ENCODE assay signal across 18 cellular contexts in genomic region chr14:100392266-100392850, GRCh38. TPM values are rescaled to one million over a fixed set of nuclear protein-coding genes. Genes with fewer than 3 reads are reported as not detected.
A peak's percentile ranks its signal among the peaks of the same experiment; 100 is the strongest.
DNase-seq lines count a peak whose midpoint lies in the region; ATAC-seq and TF ChIP-seq lines count a peak whose summit lies in the region.
"Had no signal": no experiment of that assay in that cellular context is flagged by ENCODE, and none has a peak within 500 bp of the region (broad histone marks: within the 10 kb centered on the region; RNA-seq: fewer than 3 reads in every experiment).

No MANE protein-coding gene starts in this region.

- peak overlapping the region in 2 of 5 experiments; percentile 20 to 45 for H3K4me3 Mint-ChIP-seq in brain
- no peak overlapping the region for H3K4me3 Mint-ChIP-seq in neural crest cell
- H3K4me3 Mint-ChIP-seq: activated naive CD4-positive, alpha-beta T cell treated with anti-CD3 and anti-CD28 coated beads, Interleukin-2, amount 50 U/mL, for 24 hours; CD8-positive, alpha-beta T cell had no signal

- no peak overlapping the region for H3K4me3 ChIP-seq in Loucy (ENCODE audit: low read length, poor library complexity, severe bottlenecking)
- H3K4me3 ChIP-seq: mucosa of descending colon, thyroid gland had no signal

- H3K27me3 ChIP-seq in Loucy (ENCODE audit: insufficient read depth, low read length, poor library complexity, severe bottlenecking), result no peaks in the 10 kb centered on the region
- H3K27me3 ChIP-seq: thyroid gland had no signal

- peaks cover 39% of the 10 kb centered on the region for H3K4me1 ChIP-seq in Loucy (ENCODE audit: insufficient read depth, low read length, poor library complexity, severe bottlenecking)

- H3K36me3 Mint-ChIP-seq in brain (no peaks in the 10 kb centered on the region), neural crest cell (ENCODE audit: low read depth) (no peaks in the 10 kb centered on the region)

- no peaks in the 10 kb centered on the region for H3K79me2 ChIP-seq in Loucy (ENCODE audit: insufficient read depth, low read length)

- no peak overlapping the region for H2AFZ ChIP-seq in Loucy (ENCODE audit: low read length)

- H3K27ac Mint-ChIP-seq in brain (peak overlapping the region in 4 of 5 experiments; percentile 46 to 87 (median 76)), neural crest cell (ENCODE audit: unreplicated experiment) (peak overlapping the region; percentile 39)
- H3K27ac Mint-ChIP-seq: activated naive CD4-positive, alpha-beta T cell treated with anti-CD3 and anti-CD28 coated beads, Interleukin-2, amount 50 U/mL, for 24 hours; CD8-positive, alpha-beta T cell; progenitor cell of endocrine pancreas had no signal

- H3K4me2 ChIP-seq in Loucy (ENCODE audit: low read depth, low read length, poor library complexity, severe bottlenecking), result peak overlapping the region; percentile 26

- H3F3A ChIP-seq in Loucy (ENCODE audit: low read depth), result no peaks in the 10 kb centered on the region

- H3K9me3 Mint-ChIP-seq in brain, result no peaks in the 10 kb centered on the region
- no peaks in the 10 kb centered on the region for H3K9me3 Mint-ChIP-seq in neural crest cell
- H3K9me3 Mint-ChIP-seq: activated naive CD4-positive, alpha-beta T cell treated with anti-CD3 and anti-CD28 coated beads, Interleukin-2, amount 50 U/mL, for 24 hours; CD8-positive, alpha-beta T cell; effector memory CD8-positive, alpha-beta T cell had no signal

- H3K9me3 ChIP-seq in Loucy (ENCODE audit: insufficient read depth, low read depth, low read length), result no peaks in the 10 kb centered on the region
- H3K9me3 ChIP-seq: mucosa of descending colon, thyroid gland had no signal

- H3K4me1 Mint-ChIP-seq in brain, result peaks cover 92% of the 10 kb centered on the region
- peaks cover 50% of the 10 kb centered on the region for H3K4me1 Mint-ChIP-seq in neural crest cell

- H3K36me3 ChIP-seq in Loucy (ENCODE audit: insufficient read depth, low read length), result no peaks in the 10 kb centered on the region
- H3K36me3 ChIP-seq: thyroid gland had no signal

- no peaks in the 10 kb centered on the region for H3K9me2 ChIP-seq in Loucy (replicated peaks; ENCODE audit: low read depth, low read length)

- no peaks in the 10 kb centered on the region for H4K20me1 ChIP-seq in Loucy (ENCODE audit: insufficient read depth, low read length, poor library complexity, severe bottlenecking)

- TF ChIP-seq CTCF in Loucy (conservative IDR thresholded peaks at IDR 0.05; ENCODE audit: low read length) (no peak), brain (conservative IDR thresholded peaks at IDR 0.05) (no peak), neural crest cell (conservative IDR thresholded peaks at IDR 0.05) (no peak)

- DNase-seq in ELR (ENCODE audit: low read depth) (peak; percentile 31), neural crest cell (ENCODE audit: low read depth, low spot score) (no peak), GM19240 (ENCODE audit: insufficient read length, low spot score) (no peak), middle frontal gyrus (ENCODE audit: extremely low spot score, low spot score) (no peak)
- DNase-seq: activated CD4-positive, alpha-beta T cell treated with anti-CD3 and anti-CD28 coated beads for 1 hour; activated T-cell treated with anti-CD3 and anti-CD28 coated beads for 4 hours; CD8-positive, alpha-beta T cell; effector memory CD8-positive, alpha-beta T cell; islet precursor cell; mucosa of descending colon; NCI-H1092; NCI-H446; thyroid gland had no signal

- H3K9ac ChIP-seq in Loucy (ENCODE audit: low read depth, low read length, poor library complexity, severe bottlenecking), result no peak overlapping the region

- ATAC-seq in HG03108 (IDR thresholded peaks at IDR 0.05; ENCODE audit: unreplicated experiment), result no peak
- ATAC-seq: CD8-positive, alpha-beta T cell; effector memory CD8-positive, alpha-beta T cell; mucosa of descending colon had no signal

- H3K27me3 Mint-ChIP-seq in brain, result no peaks in the 10 kb centered on the region
- H3K27me3 Mint-ChIP-seq in neural crest cell (ENCODE audit: low read depth), result no peaks in the 10 kb centered on the region
- H3K27me3 Mint-ChIP-seq: activated naive CD4-positive, alpha-beta T cell treated with anti-CD3 and anti-CD28 coated beads, Interleukin-2, amount 50 U/mL, for 24 hours; effector memory CD8-positive, alpha-beta T cell had no signal

RNA-seq across cellular contexts. Expression of gene WDR25, which starts 16.1 kb away (rescaled TPM):
- 22.8 TPM for polyA plus RNA-seq in brain (ENCODE audit: insufficient read depth, low read depth, low replicate concordance)
- 7.6 and 9.8 TPM in 2 replicates for total RNA-seq in neural crest cell
